In the genomic region with DNA sequence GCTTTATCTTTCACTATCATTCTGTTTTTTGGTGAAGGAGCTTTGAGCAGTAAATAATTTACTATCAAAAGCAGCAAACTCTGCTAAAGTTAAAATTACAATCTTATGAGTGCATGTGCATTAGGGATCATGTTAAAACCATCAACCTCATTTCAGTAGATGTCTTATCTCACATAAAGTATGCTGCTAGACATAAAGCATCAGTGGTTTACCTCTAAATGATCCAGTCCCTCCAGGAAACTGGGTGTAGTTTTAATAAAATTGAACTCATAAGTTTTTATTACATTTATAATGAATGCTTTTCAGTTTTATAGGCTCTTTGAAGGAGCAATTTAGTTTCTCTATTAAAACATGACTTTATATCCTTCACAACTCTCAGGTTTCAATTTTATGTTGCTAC, we compare ENCODE assay signal across 1 cellular context.
TF ChIP-seq lines count a peak whose summit lies in the region.

No MANE protein-coding gene starts in this region.

TF ChIP-seq in HEK293, 187 proteins besides CTCF, POLR2A, EP300 and RAD21 (continued from another document):
- TF ChIP-seq ZNF768 (tag by site-specific recombination; IDR thresholded peaks at IDR 0.05) (no peak), MZF1 (tag by site-specific recombination; IDR thresholded peaks at IDR 0.05; ENCODE audit: borderline replicate concordance) (peak; percentile 82; the same call in 1 of the 2 replicates), ZSCAN30 (tag by site-specific recombination; IDR thresholded peaks at IDR 0.05) (0 out of 2 replicates have a peak, but pooled peaks have one; percentile 33), ZNF169 (tag by site-specific recombination; IDR thresholded peaks at IDR 0.05) (no peak), ZNF423 (tag by site-specific recombination; IDR thresholded peaks at IDR 0.05) (0 out of 2 replicates have a peak, but pooled peaks have one; percentile 30), ZNF324 (tag by site-specific recombination; IDR thresholded peaks at IDR 0.05) (no peak), ZNF670 (tag by site-specific recombination; IDR thresholded peaks at IDR 0.05; ENCODE audit: low read depth) (no peak), ZNF433 (tag by site-specific recombination; IDR thresholded peaks at IDR 0.05; ENCODE audit: low read depth) (no peak), BCL11B (tag by site-specific recombination; IDR thresholded peaks at IDR 0.05; ENCODE audit: low read depth) (0 out of 2 replicates have a peak, but pooled peaks have one; percentile 39), ZNF341 (tag by site-specific recombination; IDR thresholded peaks at IDR 0.05; ENCODE audit: low read depth) (no peak), ZNF843 (tag by site-specific recombination; IDR thresholded peaks at IDR 0.05) (peak; percentile 69), ZNF707 (tag by site-specific recombination; IDR thresholded peaks at IDR 0.05) (no peak), TCF7L2 (IDR thresholded peaks at IDR 0.05; ENCODE audit: borderline replicate concordance, low read depth, low read length) (no peak), ZNF473 (tag by site-specific recombination; IDR thresholded peaks at IDR 0.05) (no peak), KLF10 (tag by site-specific recombination; IDR thresholded peaks at IDR 0.05) (peak; percentile 20; the same call in 1 of the 2 replicates), ZSCAN23 (tag by site-specific recombination; IDR thresholded peaks at IDR 0.05) (no peak), ZNF335 (tag by site-specific recombination; conservative IDR thresholded peaks at IDR 0.05) (no peak), WT1 (tag by site-specific recombination; IDR thresholded peaks at IDR 0.05) (no peak)
- TF ChIP-seq, protein P1, sequence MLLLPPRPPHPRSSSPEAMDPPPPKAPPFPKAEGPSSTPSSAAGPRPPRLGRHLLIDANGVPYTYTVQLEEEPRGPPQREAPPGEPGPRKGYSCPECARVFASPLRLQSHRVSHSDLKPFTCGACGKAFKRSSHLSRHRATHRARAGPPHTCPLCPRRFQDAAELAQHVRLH (tag by site-specific recombination; IDR thresholded peaks at IDR 0.05), result peak; percentile 62; the same call in 1 of the 2 replicates
- TF ChIP-seq, protein P2, sequence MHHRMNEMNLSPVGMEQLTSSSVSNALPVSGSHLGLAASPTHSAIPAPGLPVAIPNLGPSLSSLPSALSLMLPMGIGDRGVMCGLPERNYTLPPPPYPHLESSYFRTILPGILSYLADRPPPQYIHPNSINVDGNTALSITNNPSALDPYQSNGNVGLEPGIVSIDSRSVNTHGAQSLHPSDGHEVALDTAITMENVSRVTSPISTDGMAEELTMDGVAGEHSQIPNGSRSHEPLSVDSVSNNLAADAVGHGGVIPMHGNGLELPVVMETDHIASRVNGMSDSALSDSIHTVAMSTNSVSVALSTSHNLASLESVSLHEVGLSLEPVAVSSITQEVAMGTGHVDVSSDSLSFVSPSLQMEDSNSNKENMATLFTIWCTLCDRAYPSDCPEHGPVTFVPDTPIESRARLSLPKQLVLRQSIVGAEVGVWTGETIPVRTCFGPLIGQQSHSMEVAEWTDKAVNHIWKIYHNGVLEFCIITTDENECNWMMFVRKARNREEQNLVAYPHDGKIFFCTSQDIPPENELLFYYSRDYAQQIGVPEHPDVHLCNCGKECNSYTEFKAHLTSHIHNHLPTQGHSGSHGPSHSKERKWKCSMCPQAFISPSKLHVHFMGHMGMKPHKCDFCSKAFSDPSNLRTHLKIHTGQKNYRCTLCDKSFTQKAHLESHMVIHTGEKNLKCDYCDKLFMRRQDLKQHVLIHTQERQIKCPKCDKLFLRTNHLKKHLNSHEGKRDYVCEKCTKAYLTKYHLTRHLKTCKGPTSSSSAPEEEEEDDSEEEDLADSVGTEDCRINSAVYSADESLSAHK (tag by site-specific recombination; IDR thresholded peaks at IDR 0.05), result peak; percentile 43; the same call in 1 of the 2 replicates
- TF ChIP-seq, protein P3, sequence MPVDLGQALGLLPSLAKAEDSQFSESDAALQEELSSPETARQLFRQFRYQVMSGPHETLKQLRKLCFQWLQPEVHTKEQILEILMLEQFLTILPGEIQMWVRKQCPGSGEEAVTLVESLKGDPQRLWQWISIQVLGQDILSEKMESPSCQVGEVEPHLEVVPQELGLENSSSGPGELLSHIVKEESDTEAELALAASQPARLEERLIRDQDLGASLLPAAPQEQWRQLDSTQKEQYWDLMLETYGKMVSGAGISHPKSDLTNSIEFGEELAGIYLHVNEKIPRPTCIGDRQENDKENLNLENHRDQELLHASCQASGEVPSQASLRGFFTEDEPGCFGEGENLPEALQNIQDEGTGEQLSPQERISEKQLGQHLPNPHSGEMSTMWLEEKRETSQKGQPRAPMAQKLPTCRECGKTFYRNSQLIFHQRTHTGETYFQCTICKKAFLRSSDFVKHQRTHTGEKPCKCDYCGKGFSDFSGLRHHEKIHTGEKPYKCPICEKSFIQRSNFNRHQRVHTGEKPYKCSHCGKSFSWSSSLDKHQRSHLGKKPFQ (tag by site-specific recombination; IDR thresholded peaks at IDR 0.05), result 0 out of 2 replicates have a peak, but pooled peaks have one; percentile 20
- TF ChIP-seq, protein P4, sequence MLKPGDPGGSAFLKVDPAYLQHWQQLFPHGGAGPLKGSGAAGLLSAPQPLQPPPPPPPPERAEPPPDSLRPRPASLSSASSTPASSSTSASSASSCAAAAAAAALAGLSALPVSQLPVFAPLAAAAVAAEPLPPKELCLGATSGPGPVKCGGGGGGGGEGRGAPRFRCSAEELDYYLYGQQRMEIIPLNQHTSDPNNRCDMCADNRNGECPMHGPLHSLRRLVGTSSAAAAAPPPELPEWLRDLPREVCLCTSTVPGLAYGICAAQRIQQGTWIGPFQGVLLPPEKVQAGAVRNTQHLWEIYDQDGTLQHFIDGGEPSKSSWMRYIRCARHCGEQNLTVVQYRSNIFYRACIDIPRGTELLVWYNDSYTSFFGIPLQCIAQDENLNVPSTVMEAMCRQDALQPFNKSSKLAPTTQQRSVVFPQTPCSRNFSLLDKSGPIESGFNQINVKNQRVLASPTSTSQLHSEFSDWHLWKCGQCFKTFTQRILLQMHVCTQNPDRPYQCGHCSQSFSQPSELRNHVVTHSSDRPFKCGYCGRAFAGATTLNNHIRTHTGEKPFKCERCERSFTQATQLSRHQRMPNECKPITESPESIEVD (tag by site-specific recombination; IDR thresholded peaks at IDR 0.05), result peak; percentile 84
- TF ChIP-seq, protein P5, sequence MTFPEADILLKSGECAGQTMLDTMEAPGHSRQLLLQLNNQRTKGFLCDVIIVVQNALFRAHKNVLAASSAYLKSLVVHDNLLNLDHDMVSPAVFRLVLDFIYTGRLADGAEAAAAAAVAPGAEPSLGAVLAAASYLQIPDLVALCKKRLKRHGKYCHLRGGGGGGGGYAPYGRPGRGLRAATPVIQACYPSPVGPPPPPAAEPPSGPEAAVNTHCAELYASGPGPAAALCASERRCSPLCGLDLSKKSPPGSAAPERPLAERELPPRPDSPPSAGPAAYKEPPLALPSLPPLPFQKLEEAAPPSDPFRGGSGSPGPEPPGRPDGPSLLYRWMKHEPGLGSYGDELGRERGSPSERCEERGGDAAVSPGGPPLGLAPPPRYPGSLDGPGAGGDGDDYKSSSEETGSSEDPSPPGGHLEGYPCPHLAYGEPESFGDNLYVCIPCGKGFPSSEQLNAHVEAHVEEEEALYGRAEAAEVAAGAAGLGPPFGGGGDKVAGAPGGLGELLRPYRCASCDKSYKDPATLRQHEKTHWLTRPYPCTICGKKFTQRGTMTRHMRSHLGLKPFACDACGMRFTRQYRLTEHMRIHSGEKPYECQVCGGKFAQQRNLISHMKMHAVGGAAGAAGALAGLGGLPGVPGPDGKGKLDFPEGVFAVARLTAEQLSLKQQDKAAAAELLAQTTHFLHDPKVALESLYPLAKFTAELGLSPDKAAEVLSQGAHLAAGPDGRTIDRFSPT (tag by site-specific recombination; IDR thresholded peaks at IDR 0.05), result peak; percentile 40; the same call in 1 of the 2 replicates
TF ChIP-seq in HEK293: peak in this region for 15.
